Comparison of ENCODE assay signal across 21 cellular contexts in the genomic region with DNA sequence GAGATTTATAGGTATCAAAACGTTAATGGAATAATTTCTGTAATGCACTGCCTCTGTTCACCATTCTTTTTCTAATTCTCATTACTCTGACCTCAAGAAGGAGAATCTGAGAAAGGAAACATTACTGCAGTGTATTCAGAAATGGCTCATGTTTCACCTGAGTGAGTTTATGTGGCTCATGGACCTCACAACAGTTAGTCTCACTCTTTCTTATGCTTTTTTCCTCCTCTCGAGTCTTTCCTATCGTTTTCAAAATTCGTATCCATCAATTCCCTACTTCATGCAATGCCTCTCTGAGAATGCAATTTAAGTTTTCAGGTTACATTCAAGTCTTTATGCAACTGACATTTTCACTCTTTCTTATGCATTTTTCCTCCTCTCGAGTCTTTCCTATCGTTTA. TPM values are rescaled to one million over a fixed set of nuclear protein-coding genes. Genes with fewer than 3 reads are reported as not detected.
DNase-seq lines count a peak whose midpoint lies in the region; ATAC-seq, FAIRE-seq and TF ChIP-seq lines count a peak whose summit lies in the region.
"Had no signal": no experiment of that assay in that cellular context is flagged by ENCODE, and none has a peak within 500 bp of the region (broad histone marks: within the 10 kb centered on the region; RNA-seq: fewer than 3 reads in every experiment).

No MANE protein-coding gene starts in this region.

- TF ChIP-seq CTCF in dorsolateral prefrontal cortex (IDR thresholded peaks at IDR 0.05 in 54 of 56, conservative IDR thresholded peaks at IDR 0.05 in 2 of 56; ENCODE audit: low read depth in 1 of 56, partially characterized antibody in 56 of 56) (no peak), mesothelial cell of epicardium (IDR thresholded peaks at IDR 0.05; ENCODE audit: unreplicated experiment) (no peak)

- no peak for ATAC-seq in left colon
- ATAC-seq: HCT116, HepG2 had no signal

- H3K27me3 Mint-ChIP-seq in mesothelial cell of epicardium (ENCODE audit: low read depth), result no peaks in the 10 kb centered on the region
- H3K27me3 Mint-ChIP-seq: CD4-positive, alpha-beta T cell; IgD-negative memory B cell had no signal

- H3K27ac ChIP-seq in dorsolateral prefrontal cortex, result peak overlapping the region in 18 of 59 donors; percentile 6 to 43 (median 22)
- H3K27ac ChIP-seq: C4-2B had no signal

- H3K36me3 Mint-ChIP-seq in mesothelial cell of epicardium, result no peaks in the 10 kb centered on the region
- H3K36me3 Mint-ChIP-seq: IgD-negative memory B cell had no signal

- H3K4me3 Mint-ChIP-seq in mesothelial cell of epicardium, result no peak overlapping the region
- H3K4me3 Mint-ChIP-seq: CD4-positive, alpha-beta T cell; HFFc6; IgD-negative memory B cell had no signal

- FAIRE-seq in H54 (lab: Jason Lieb, UNC) (peak; percentile 79), HTR-8/SVneo (lab: Jason Lieb, UNC) (peak; percentile 69)
- FAIRE-seq: GM12892, GM18507, GM19239, HepG2 had no signal

- peak overlapping the region; percentile 68 for H3K27ac Mint-ChIP-seq in mesothelial cell of epicardium
- H3K27ac Mint-ChIP-seq: CD4-positive, alpha-beta T cell; HFFc6; IgD-negative memory B cell had no signal

- peaks cover 0 to 19% (median 0%) of the 10 kb centered on the region in 45 donors for H3K27me3 ChIP-seq in dorsolateral prefrontal cortex

- H3K4me3 ChIP-seq in dorsolateral prefrontal cortex, result peak overlapping the region in 46 of 59 donors; percentile 1 to 47 (median 24)

- DNase-seq in H54 (ENCODE audit: insufficient read length, low spot score), result no peak
- no peak for DNase-seq in HTR-8/SVneo (ENCODE audit: insufficient read length, low spot score)
- DNase-seq in dorsolateral prefrontal cortex, result no peak
- no peak for DNase-seq in mesothelial cell of epicardium (ENCODE audit: low spot score in 2 of 2, unreplicated experiment in 2 of 2)
- DNase-seq in GM19238 (ENCODE audit: insufficient read length, low spot score), result no peak
- DNase-seq in AG20443 (ENCODE audit: low spot score), result no peak
- no peak for DNase-seq in left colon
- DNase-seq: ACHN; AML-193; Caco-2; CD4-positive, alpha-beta T cell; GDM1; HFFc6; KBM-7 had no signal

- no peak for TF ChIP-seq POLR2A in H54 (IDR thresholded peaks at IDR 0.05; ENCODE audit: low read depth, low read length)

- intact Hi-C loops in dorsolateral prefrontal cortex (cut with DNase I), result loop anchor here in 1 of 2 donors (10.0 kb wide), 1 partner anchor 1850 kb away; no protein-coding TSS in a partner anchor
- intact Hi-C loops in left colon (cut with DNase I, micrococcal nuclease), result no loop called here

- H3K9me3 Mint-ChIP-seq in mesothelial cell of epicardium, result no peaks in the 10 kb centered on the region
- H3K9me3 Mint-ChIP-seq: CD4-positive, alpha-beta T cell; HFFc6; IgD-negative memory B cell had no signal

- H3K4me1 Mint-ChIP-seq in mesothelial cell of epicardium, result peaks cover 62% of the 10 kb centered on the region
- H3K4me1 Mint-ChIP-seq: IgD-negative memory B cell had no signal

RNA-seq across cellular contexts. Expression of a gene that starts 9.6 kb away (rescaled TPM):
- 10 to 100 TPM; 18.0 to 61.1 (median 41.5) TPM for total RNA-seq in dorsolateral prefrontal cortex
- 24.3 to 26.0 TPM (median 25.4 TPM) in 3 replicates for total RNA-seq in mesothelial cell of epicardium
- total RNA-seq in left colon, result under 1 TPM; 0.14 to 0.15 TPM
- total RNA-seq: Caco-2; CD4-positive, alpha-beta T cell had no signal

Comparison
In these comparisons a context has a peak if more than half of its experiments do, and no peak if none do; other contexts are left out.
1. RNA of a gene that starts 9.6 kb away (total RNA-seq): 18.0 to 61.1 TPM in dorsolateral prefrontal cortex and 24.3 to 26.0 TPM in mesothelial cell of epicardium; 0.14 to 0.15 TPM in left colon; every median in the first group is over 10 times any median in the second.